Comparison of ENCODE assay signal across 1 cellular context in genomic region chr2:38601463-38602135, GRCh38.
TF ChIP-seq lines count a peak whose summit lies in the region.

No MANE protein-coding gene starts in this region.

TF ChIP-seq in SK-N-SH treated with all-trans-retinoic acid at 6 μM for 48 hours, 23 proteins besides CTCF, POLR2A, EP300 and RAD21 (continued from another document):
- no peak for TF ChIP-seq GLIS3 (CRISPR knock-in tag; IDR thresholded peaks at IDR 0.05)
- no peak for TF ChIP-seq ZFP30 (CRISPR knock-in tag; IDR thresholded peaks at IDR 0.05)
- TF ChIP-seq ZNF70 (CRISPR knock-in tag; IDR thresholded peaks at IDR 0.05) = no peak
- TF ChIP-seq PATZ1 (CRISPR knock-in tag; IDR thresholded peaks at IDR 0.05; ENCODE audit: borderline replicate concordance) = no peak
- TF ChIP-seq ESRRG (CRISPR knock-in tag; IDR thresholded peaks at IDR 0.05) = no peak
- no peak for TF ChIP-seq ARNTL (CRISPR knock-in tag; IDR thresholded peaks at IDR 0.05; ENCODE audit: borderline replicate concordance, low read depth)
- TF ChIP-seq ZNF565 (CRISPR knock-in tag; conservative IDR thresholded peaks at IDR 0.05; ENCODE audit: low read depth) = no peak
- no peak for TF ChIP-seq POU6F1 (CRISPR knock-in tag; IDR thresholded peaks at IDR 0.05; ENCODE audit: borderline replicate concordance, low read depth)
- no peak for TF ChIP-seq ZFP3 (CRISPR knock-in tag; IDR thresholded peaks at IDR 0.05)
- TF ChIP-seq TOX (CRISPR knock-in tag; IDR thresholded peaks at IDR 0.05; ENCODE audit: borderline replicate concordance) = no peak
- no peak for TF ChIP-seq BACH2 (CRISPR knock-in tag; IDR thresholded peaks at IDR 0.05; ENCODE audit: borderline replicate concordance)
TF ChIP-seq in SK-N-SH treated with all-trans-retinoic acid at 6 μM for 48 hours: peak in this region for 0.
